Comparison of ENCODE assay signal across 6 cellular contexts in the genomic region with DNA sequence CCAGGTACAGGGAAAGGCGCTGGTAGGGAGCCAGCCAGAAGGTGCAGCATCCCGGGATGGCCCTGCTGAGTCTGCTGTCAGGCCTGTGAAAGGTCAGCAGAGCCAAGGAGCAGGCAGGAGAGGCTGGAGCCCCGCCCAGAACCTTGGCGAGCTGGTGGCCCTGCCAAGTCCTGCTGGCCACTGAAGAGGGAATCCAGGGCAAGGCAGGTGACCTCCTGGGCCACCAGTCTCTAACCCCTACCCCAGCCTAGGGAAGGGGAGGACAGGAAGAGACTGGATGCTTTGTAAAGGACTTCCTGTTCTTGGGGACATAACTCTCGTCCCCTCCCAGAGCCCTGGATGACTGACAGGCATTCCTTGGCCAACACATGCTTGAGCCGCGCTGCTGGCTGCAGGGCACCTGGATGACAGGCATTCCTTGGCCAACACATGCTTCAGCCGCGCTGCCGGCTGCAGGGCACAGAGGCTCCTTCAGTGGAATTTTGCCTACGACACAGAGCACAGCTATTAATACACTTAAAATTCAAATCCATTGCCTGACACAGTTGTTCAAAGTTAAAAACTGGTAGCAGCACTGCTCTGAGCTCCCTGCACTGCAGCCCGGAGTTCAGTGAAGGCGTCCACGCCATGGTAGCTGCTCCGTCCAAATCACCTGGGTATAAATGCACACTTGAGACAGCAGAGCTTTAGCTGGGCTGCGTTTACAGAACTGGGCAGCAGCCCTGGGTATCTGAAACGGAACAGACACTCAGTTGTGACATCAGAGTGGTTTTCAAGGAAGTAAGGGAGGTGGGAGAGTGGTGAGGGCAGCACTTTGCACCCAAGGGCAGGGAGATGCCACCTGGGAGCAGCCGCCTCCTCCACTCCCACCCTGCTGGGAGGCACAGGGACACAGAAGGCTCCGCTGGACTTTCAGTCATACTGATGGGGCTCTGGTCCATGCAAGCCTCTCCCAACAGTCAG. TPM values are rescaled to one million over a fixed set of nuclear protein-coding genes. Genes with fewer than 3 reads are reported as not detected.
DNase-seq lines count a peak whose midpoint lies in the region; ATAC-seq lines count a peak whose summit lies in the region.

No MANE protein-coding gene starts in this region.

- no peak overlapping the region for H3K27ac ChIP-seq in subcutaneous abdominal adipose tissue (ENCODE audit: low read depth, low read length)

- H3K36me3 Mint-ChIP-seq in activated CD8-positive, alpha-beta memory T cell treated with anti-CD3 and anti-CD28 coated beads, Interleukin-2, amount 10 ng/mL, durations not matched to agents 7 days and 5 days = peaks cover 8% of the 10 kb centered on the region
- H3K36me3 Mint-ChIP-seq in effector memory CD8-positive, alpha-beta T cell (ENCODE audit: insufficient read depth) = peaks cover 24% of the 10 kb centered on the region

- no peaks in the 10 kb centered on the region for H3K9me3 Mint-ChIP-seq in activated CD8-positive, alpha-beta memory T cell treated with anti-CD3 and anti-CD28 coated beads, Interleukin-2, amount 10 ng/mL, durations not matched to agents 7 days and 5 days (ENCODE audit: low read depth)
- no peaks in the 10 kb centered on the region for H3K9me3 Mint-ChIP-seq in effector memory CD8-positive, alpha-beta T cell

- no peaks in the 10 kb centered on the region for H3K27me3 ChIP-seq in subcutaneous abdominal adipose tissue (ENCODE audit: control insufficient read depth in 5 of 5, insufficient read depth in 4 of 5, low read length in 5 of 5)

- peaks cover 0 to 38% (median 26%) of the 10 kb centered on the region in 5 donors for H3K36me3 ChIP-seq in subcutaneous abdominal adipose tissue (ENCODE audit: control insufficient read depth in 5 of 5, insufficient read depth in 5 of 5, low read length in 5 of 5)

- CTCF ChIA-PET in activated CD8-positive, alpha-beta memory T cell treated with anti-CD3 and anti-CD28 coated beads, Interleukin-2, amount 10 ng/mL, durations not matched to agents 7 days and 5 days (lab: Charles Lee) = interaction anchor here (1.3 kb wide), 1 partner anchor 10 kb away, joined by 3 read pairs; a partner anchor contains a TSS

- H3K4me1 ChIP-seq in subcutaneous abdominal adipose tissue (ENCODE audit: control insufficient read depth in 5 of 5, insufficient read depth in 5 of 5, low read length in 5 of 5) = peaks cover 6 to 31% (median 22%) of the 10 kb centered on the region in 5 donors

- H3K9ac ChIP-seq in subcutaneous abdominal adipose tissue (ENCODE audit: low read length in 5 of 5) = peak overlapping the region in 4 of 5 donors; percentile 22 to 85 (median 65)

- H3K4me3 ChIP-seq in subcutaneous abdominal adipose tissue (ENCODE audit: low read depth in 1 of 5, low read length in 5 of 5) = peak overlapping the region in 3 of 5 donors; percentile 17 to 79 (median 22)

- DNase-seq in activated CD8-positive, alpha-beta memory T cell treated with anti-CD3 and anti-CD28 coated beads, Interleukin-2, amount 10 ng/mL, durations not matched to agents 7 days and 5 days = no peak
- DNase-seq in activated CD8-positive, alpha-beta memory T cell treated with anti-CD3 and anti-CD28 coated beads, Interleukin-2, amount 50 U/mL, for 4 hours = no peak
- DNase-seq in effector memory CD8-positive, alpha-beta T cell = no peak
- DNase-seq in NCI-H2107 (lab: John Stamatoyannopoulos, UW) (no peak), germinal center (ENCODE audit: low spot score) (no peak)

- H3K4me1 Mint-ChIP-seq in activated CD8-positive, alpha-beta memory T cell treated with anti-CD3 and anti-CD28 coated beads, Interleukin-2, amount 10 ng/mL, durations not matched to agents 7 days and 5 days = peaks cover 23% of the 10 kb centered on the region
- H3K4me1 Mint-ChIP-seq in effector memory CD8-positive, alpha-beta T cell (ENCODE audit: low read depth in 2 of 2) = peaks cover 18 to 20% of the 10 kb centered on the region in 2 donors

- no peaks in the 10 kb centered on the region for H3K9me3 ChIP-seq in subcutaneous abdominal adipose tissue (ENCODE audit: control insufficient read depth in 5 of 5, low read length in 5 of 5)

- ATAC-seq in activated CD8-positive, alpha-beta memory T cell treated with anti-CD3 and anti-CD28 coated beads, Interleukin-2, amount 10 ng/mL, durations not matched to agents 7 days and 5 days = no peak
- ATAC-seq in effector memory CD8-positive, alpha-beta T cell (replicated peaks) = no peak

- H3K27me3 Mint-ChIP-seq in activated CD8-positive, alpha-beta memory T cell treated with anti-CD3 and anti-CD28 coated beads, Interleukin-2, amount 10 ng/mL, durations not matched to agents 7 days and 5 days = no peaks in the 10 kb centered on the region
- H3K27me3 Mint-ChIP-seq in effector memory CD8-positive, alpha-beta T cell = no peaks in the 10 kb centered on the region

- peak overlapping the region; percentile 75 for H3K4me3 Mint-ChIP-seq in activated CD8-positive, alpha-beta memory T cell treated with anti-CD3 and anti-CD28 coated beads, Interleukin-2, amount 10 ng/mL, durations not matched to agents 7 days and 5 days
- peak overlapping the region; percentile 62 to 68 for H3K4me3 Mint-ChIP-seq in effector memory CD8-positive, alpha-beta T cell

- peak overlapping the region; percentile 76 for H3K27ac Mint-ChIP-seq in activated CD8-positive, alpha-beta memory T cell treated with anti-CD3 and anti-CD28 coated beads, Interleukin-2, amount 10 ng/mL, durations not matched to agents 7 days and 5 days
- peak overlapping the region; percentile 68 to 79 for H3K27ac Mint-ChIP-seq in effector memory CD8-positive, alpha-beta T cell

RNA-seq across cellular contexts. Expression of a gene that starts 2.0 kb away (rescaled TPM):
- total RNA-seq in activated CD8-positive, alpha-beta memory T cell treated with anti-CD3 and anti-CD28 coated beads, Interleukin-2, amount 10 ng/mL, durations not matched to agents 7 days and 5 days = 10 to 100 TPM; 13.2 to 20.4 TPM

RNA-seq across cellular contexts. Expression of a gene that starts 2.0 kb away (rescaled TPM):
- total RNA-seq in activated CD8-positive, alpha-beta memory T cell treated with anti-CD3 and anti-CD28 coated beads, Interleukin-2, amount 10 ng/mL, durations not matched to agents 7 days and 5 days = 10 to 100 TPM; 29.8 to 34.8 TPM

RNA-seq across cellular contexts. Expression of a gene that starts 7.4 kb away (rescaled TPM):
- total RNA-seq in activated CD8-positive, alpha-beta memory T cell treated with anti-CD3 and anti-CD28 coated beads, Interleukin-2, amount 10 ng/mL, durations not matched to agents 7 days and 5 days = 10 to 100 TPM; 38.9 to 45.7 TPM

RNA-seq across cellular contexts. Expression of a gene that starts 10.7 kb away (rescaled TPM):
- 10 to 100 TPM; 31.3 to 37.1 TPM for total RNA-seq in activated CD8-positive, alpha-beta memory T cell treated with anti-CD3 and anti-CD28 coated beads, Interleukin-2, amount 10 ng/mL, durations not matched to agents 7 days and 5 days

RNA-seq across cellular contexts. Expression of a gene that starts 16.2 kb away (rescaled TPM):
- total RNA-seq in activated CD8-positive, alpha-beta memory T cell treated with anti-CD3 and anti-CD28 coated beads, Interleukin-2, amount 10 ng/mL, durations not matched to agents 7 days and 5 days = under 1 TPM in 1 of 2 experiments, not detected in 1; 0.09 TPM
